ENCODE assay signal across 1 cellular context in genomic region chr19:11204076-11204602, GRCh38.
TF ChIP-seq lines count a peak whose summit lies in the region.

No MANE protein-coding gene starts in this region.

TF ChIP-seq in endothelial cell of umbilical vein, 7 proteins besides CTCF, POLR2A, EP300 and RAD21:
- TF ChIP-seq FOS (IDR thresholded peaks at IDR 0.05; ENCODE audit: borderline replicate concordance, insufficient read depth, low read length): peak; percentile 59
- no peak for TF ChIP-seq GATA2 (IDR thresholded peaks at IDR 0.05; ENCODE audit: insufficient read depth, insufficient read length, low read depth, low read length)
